In the genomic region with DNA sequence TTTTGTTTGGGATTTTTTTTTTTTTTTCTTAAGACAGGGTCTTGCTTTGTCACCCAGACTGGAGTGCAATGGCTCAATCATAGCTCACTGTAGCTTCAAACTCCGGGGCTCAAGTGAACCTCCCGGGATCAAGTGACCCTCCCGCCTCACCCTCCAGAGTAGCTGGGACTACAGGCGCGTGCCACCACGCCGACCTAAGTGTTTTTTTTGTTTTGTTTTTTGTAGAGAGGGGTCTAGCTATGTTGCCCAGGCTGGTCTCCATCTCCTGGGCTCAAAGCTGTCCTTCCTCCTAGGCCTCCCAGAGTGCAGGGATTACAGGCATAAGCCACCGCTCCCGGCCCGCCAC, we compare ENCODE assay signal across 1 cellular context.
TF ChIP-seq lines count a peak whose summit lies in the region.

No MANE protein-coding gene starts in this region.

TF ChIP-seq in HEK293, 187 proteins besides CTCF, POLR2A, EP300 and RAD21 (continued from another document and continues in another):
- TF ChIP-seq, protein P1, sequence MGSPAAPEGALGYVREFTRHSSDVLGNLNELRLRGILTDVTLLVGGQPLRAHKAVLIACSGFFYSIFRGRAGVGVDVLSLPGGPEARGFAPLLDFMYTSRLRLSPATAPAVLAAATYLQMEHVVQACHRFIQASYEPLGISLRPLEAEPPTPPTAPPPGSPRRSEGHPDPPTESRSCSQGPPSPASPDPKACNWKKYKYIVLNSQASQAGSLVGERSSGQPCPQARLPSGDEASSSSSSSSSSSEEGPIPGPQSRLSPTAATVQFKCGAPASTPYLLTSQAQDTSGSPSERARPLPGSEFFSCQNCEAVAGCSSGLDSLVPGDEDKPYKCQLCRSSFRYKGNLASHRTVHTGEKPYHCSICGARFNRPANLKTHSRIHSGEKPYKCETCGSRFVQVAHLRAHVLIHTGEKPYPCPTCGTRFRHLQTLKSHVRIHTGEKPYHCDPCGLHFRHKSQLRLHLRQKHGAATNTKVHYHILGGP (tag by site-specific recombination; IDR thresholded peaks at IDR 0.05): no peak
- peak; percentile 44 for TF ChIP-seq ZEB2 (tag by site-specific recombination; IDR thresholded peaks at IDR 0.05)
- no peak for TF ChIP-seq ZNF138 (tag by site-specific recombination; IDR thresholded peaks at IDR 0.05; ENCODE audit: borderline replicate concordance)
- no peak for TF ChIP-seq ZNF174 (tag by site-specific recombination; IDR thresholded peaks at IDR 0.05)
- no peak for TF ChIP-seq ZNF24 (tag by site-specific recombination; IDR thresholded peaks at IDR 0.05)
- no peak for TF ChIP-seq ZNF223 (tag by site-specific recombination; IDR thresholded peaks at IDR 0.05)
- peak; percentile 75; the same call in 1 of the 2 replicates for TF ChIP-seq ZNF394 (tag by site-specific recombination; IDR thresholded peaks at IDR 0.05; ENCODE audit: borderline replicate concordance)
- no peak for TF ChIP-seq ZNF558 (tag by site-specific recombination; IDR thresholded peaks at IDR 0.05)
- TF ChIP-seq, protein P2, sequence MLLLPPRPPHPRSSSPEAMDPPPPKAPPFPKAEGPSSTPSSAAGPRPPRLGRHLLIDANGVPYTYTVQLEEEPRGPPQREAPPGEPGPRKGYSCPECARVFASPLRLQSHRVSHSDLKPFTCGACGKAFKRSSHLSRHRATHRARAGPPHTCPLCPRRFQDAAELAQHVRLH (tag by site-specific recombination; IDR thresholded peaks at IDR 0.05): no peak
- no peak for TF ChIP-seq ZNF548 (tag by site-specific recombination; IDR thresholded peaks at IDR 0.05)
- TF ChIP-seq ZNF529 (tag by site-specific recombination; IDR thresholded peaks at IDR 0.05; ENCODE audit: insufficient replicate concordance): no peak
- TF ChIP-seq ZNF792 (tag by site-specific recombination; IDR thresholded peaks at IDR 0.05): no peak
- no peak for TF ChIP-seq KLF7 (tag by site-specific recombination; IDR thresholded peaks at IDR 0.05; ENCODE audit: borderline replicate concordance)
- TF ChIP-seq ZNF416 (tag by site-specific recombination; IDR thresholded peaks at IDR 0.05): no peak
- TF ChIP-seq, protein P3, sequence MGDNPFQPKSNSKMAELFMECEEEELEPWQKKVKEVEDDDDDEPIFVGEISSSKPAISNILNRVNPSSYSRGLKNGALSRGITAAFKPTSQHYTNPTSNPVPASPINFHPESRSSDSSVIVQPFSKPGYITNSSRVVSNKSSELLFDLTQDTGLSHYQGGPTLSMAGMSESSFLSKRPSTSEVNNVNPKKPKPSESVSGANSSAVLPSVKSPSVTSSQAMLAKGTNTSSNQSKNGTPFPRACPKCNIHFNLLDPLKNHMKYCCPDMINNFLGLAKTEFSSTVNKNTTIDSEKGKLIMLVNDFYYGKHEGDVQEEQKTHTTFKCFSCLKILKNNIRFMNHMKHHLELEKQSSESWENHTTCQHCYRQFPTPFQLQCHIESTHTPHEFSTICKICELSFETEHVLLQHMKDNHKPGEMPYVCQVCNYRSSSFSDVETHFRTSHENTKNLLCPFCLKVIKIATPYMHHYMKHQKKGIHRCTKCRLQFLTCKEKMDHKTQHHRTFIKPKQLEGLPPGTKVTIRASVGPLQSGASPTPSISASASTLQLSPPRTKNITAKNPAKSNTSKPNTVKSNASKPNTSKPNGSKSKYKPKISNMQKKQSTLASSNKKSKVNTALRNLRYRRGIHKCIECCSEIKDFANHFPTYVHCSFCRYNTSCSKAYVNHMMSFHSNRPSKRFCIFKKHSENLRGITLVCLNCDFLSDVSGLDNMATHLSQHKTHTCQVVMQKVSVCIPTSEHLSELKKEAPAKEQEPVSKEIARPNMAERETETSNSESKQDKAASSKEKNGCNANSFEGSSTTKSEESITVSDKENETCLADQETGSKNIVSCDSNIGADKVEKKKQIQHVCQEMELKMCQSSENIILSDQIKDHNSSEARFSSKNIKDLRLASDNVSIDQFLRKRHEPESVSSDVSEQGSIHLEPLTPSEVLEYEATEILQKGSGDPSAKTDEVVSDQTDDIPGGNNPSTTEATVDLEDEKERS (tag by site-specific recombination; IDR thresholded peaks at IDR 0.05): no peak; the same call in 1 of the 2 replicates
- TF ChIP-seq ZNF521 (tag by site-specific recombination; IDR thresholded peaks at IDR 0.05): no peak
- TF ChIP-seq ZNF239 (tag by site-specific recombination; IDR thresholded peaks at IDR 0.05): no peak
- TF ChIP-seq GLI4 (tag by site-specific recombination; IDR thresholded peaks at IDR 0.05): no peak
- no peak for TF ChIP-seq ZNF707 (tag by site-specific recombination; IDR thresholded peaks at IDR 0.05)
- TF ChIP-seq ZNF791 (tag by site-specific recombination; IDR thresholded peaks at IDR 0.05): no peak
- TF ChIP-seq YY1 (tag by site-specific recombination; IDR thresholded peaks at IDR 0.05): no peak
- TF ChIP-seq, protein P4, sequence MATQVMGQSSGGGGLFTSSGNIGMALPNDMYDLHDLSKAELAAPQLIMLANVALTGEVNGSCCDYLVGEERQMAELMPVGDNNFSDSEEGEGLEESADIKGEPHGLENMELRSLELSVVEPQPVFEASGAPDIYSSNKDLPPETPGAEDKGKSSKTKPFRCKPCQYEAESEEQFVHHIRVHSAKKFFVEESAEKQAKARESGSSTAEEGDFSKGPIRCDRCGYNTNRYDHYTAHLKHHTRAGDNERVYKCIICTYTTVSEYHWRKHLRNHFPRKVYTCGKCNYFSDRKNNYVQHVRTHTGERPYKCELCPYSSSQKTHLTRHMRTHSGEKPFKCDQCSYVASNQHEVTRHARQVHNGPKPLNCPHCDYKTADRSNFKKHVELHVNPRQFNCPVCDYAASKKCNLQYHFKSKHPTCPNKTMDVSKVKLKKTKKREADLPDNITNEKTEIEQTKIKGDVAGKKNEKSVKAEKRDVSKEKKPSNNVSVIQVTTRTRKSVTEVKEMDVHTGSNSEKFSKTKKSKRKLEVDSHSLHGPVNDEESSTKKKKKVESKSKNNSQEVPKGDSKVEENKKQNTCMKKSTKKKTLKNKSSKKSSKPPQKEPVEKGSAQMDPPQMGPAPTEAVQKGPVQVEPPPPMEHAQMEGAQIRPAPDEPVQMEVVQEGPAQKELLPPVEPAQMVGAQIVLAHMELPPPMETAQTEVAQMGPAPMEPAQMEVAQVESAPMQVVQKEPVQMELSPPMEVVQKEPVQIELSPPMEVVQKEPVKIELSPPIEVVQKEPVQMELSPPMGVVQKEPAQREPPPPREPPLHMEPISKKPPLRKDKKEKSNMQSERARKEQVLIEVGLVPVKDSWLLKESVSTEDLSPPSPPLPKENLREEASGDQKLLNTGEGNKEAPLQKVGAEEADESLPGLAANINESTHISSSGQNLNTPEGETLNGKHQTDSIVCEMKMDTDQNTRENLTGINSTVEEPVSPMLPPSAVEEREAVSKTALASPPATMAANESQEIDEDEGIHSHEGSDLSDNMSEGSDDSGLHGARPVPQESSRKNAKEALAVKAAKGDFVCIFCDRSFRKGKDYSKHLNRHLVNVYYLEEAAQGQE (tag by site-specific recombination; IDR thresholded peaks at IDR 0.05): no peak
- TF ChIP-seq ZNF560 (tag by site-specific recombination; IDR thresholded peaks at IDR 0.05; ENCODE audit: borderline replicate concordance): no peak
- no peak for TF ChIP-seq SP3 (tag by site-specific recombination; IDR thresholded peaks at IDR 0.05)
- TF ChIP-seq SP7 (tag by site-specific recombination; IDR thresholded peaks at IDR 0.05): no peak
- no peak for TF ChIP-seq ZNF10 (tag by site-specific recombination; IDR thresholded peaks at IDR 0.05)
- TF ChIP-seq, protein P5, sequence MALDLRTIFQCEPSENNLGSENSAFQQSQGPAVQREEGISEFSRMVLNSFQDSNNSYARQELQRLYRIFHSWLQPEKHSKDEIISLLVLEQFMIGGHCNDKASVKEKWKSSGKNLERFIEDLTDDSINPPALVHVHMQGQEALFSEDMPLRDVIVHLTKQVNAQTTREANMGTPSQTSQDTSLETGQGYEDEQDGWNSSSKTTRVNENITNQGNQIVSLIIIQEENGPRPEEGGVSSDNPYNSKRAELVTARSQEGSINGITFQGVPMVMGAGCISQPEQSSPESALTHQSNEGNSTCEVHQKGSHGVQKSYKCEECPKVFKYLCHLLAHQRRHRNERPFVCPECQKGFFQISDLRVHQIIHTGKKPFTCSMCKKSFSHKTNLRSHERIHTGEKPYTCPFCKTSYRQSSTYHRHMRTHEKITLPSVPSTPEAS (tag by site-specific recombination; IDR thresholded peaks at IDR 0.05): no peak
- TF ChIP-seq ZNF133 (tag by site-specific recombination; IDR thresholded peaks at IDR 0.05): no peak
- TF ChIP-seq, protein P6, sequence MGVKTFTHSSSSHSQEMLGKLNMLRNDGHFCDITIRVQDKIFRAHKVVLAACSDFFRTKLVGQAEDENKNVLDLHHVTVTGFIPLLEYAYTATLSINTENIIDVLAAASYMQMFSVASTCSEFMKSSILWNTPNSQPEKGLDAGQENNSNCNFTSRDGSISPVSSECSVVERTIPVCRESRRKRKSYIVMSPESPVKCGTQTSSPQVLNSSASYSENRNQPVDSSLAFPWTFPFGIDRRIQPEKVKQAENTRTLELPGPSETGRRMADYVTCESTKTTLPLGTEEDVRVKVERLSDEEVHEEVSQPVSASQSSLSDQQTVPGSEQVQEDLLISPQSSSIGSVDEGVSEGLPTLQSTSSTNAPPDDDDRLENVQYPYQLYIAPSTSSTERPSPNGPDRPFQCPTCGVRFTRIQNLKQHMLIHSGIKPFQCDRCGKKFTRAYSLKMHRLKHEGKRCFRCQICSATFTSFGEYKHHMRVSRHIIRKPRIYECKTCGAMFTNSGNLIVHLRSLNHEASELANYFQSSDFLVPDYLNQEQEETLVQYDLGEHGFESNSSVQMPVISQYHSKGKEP (tag by site-specific recombination; IDR thresholded peaks at IDR 0.05): no peak
- TF ChIP-seq ZNF221 (tag by site-specific recombination; IDR thresholded peaks at IDR 0.05; ENCODE audit: borderline replicate concordance): no peak
- TF ChIP-seq ZNF571 (tag by site-specific recombination; IDR thresholded peaks at IDR 0.05): no peak
- TF ChIP-seq ZNF214 (tag by site-specific recombination; IDR thresholded peaks at IDR 0.05; ENCODE audit: borderline replicate concordance): no peak
- TF ChIP-seq, protein P7, sequence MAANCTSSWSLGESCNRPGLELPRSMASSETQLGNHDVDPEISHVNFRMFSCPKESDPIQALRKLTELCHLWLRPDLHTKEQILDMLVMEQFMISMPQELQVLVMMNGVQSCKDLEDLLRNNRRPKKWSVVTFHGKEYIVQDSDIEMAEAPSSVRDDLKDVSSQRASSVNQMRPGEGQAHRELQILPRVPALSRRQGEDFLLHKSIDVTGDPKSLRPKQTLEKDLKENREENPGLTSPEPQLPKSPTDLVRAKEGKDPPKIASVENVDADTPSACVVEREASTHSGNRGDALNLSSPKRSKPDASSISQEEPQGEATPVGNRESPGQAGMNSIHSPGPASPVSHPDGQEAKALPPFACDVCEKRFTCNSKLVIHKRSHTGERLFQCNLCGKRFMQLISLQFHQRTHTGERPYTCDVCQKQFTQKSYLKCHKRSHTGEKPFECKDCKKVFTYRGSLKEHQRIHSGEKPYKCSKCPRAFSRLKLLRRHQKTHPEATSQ (tag by site-specific recombination; IDR thresholded peaks at IDR 0.05): no peak
- TF ChIP-seq ZBTB1 (tag by site-specific recombination; IDR thresholded peaks at IDR 0.05): no peak
- no peak for TF ChIP-seq GLIS2 (tag by site-specific recombination; IDR thresholded peaks at IDR 0.05)
- no peak for TF ChIP-seq ZNF664 (tag by site-specific recombination; IDR thresholded peaks at IDR 0.05)
- TF ChIP-seq OVOL3 (tag by site-specific recombination; IDR thresholded peaks at IDR 0.05): no peak
- TF ChIP-seq WT1 (tag by site-specific recombination; IDR thresholded peaks at IDR 0.05): 0 out of 2 replicates have a peak, but pooled peaks have one; percentile 32
- no peak for TF ChIP-seq ZNF132 (tag by site-specific recombination; IDR thresholded peaks at IDR 0.05; ENCODE audit: borderline replicate concordance)
- TF ChIP-seq, protein P8, sequence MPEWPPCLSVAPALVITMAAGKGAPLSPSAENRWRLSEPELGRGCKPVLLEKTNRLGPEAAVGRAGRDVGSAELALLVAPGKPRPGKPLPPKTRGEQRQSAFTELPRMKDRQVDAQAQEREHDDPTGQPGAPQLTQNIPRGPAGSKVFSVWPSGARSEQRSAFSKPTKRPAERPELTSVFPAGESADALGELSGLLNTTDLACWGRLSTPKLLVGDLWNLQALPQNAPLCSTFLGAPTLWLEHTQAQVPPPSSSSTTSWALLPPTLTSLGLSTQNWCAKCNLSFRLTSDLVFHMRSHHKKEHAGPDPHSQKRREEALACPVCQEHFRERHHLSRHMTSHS (tag by site-specific recombination; IDR thresholded peaks at IDR 0.05): no peak
- TF ChIP-seq, protein P9, sequence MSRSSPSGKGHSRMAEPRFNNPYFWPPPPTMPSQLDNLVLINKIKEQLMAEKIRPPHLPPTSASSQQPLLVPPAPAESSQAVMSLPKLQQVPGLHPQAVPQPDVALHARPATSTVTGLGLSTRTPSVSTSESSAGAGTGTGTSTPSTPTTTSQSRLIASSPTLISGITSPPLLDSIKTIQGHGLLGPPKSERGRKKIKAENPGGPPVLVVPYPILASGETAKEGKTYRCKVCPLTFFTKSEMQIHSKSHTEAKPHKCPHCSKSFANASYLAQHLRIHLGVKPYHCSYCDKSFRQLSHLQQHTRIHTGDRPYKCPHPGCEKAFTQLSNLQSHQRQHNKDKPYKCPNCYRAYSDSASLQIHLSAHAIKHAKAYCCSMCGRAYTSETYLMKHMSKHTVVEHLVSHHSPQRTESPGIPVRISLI (tag by site-specific recombination; IDR thresholded peaks at IDR 0.05): peak; percentile 81
- no peak for TF ChIP-seq ZNF48 (tag by site-specific recombination; IDR thresholded peaks at IDR 0.05)
- peak; percentile 78 for TF ChIP-seq GLIS1 (tag by site-specific recombination; IDR thresholded peaks at IDR 0.05)
- TF ChIP-seq ZNF555 (tag by site-specific recombination; conservative IDR thresholded peaks at IDR 0.05): no peak
- no peak for TF ChIP-seq ZNF175 (tag by site-specific recombination; IDR thresholded peaks at IDR 0.05)
- TF ChIP-seq SCRT1 (tag by site-specific recombination; IDR thresholded peaks at IDR 0.05; ENCODE audit: borderline replicate concordance): no peak
- TF ChIP-seq ZNF701 (tag by site-specific recombination; IDR thresholded peaks at IDR 0.05): no peak
- TF ChIP-seq, protein P10, sequence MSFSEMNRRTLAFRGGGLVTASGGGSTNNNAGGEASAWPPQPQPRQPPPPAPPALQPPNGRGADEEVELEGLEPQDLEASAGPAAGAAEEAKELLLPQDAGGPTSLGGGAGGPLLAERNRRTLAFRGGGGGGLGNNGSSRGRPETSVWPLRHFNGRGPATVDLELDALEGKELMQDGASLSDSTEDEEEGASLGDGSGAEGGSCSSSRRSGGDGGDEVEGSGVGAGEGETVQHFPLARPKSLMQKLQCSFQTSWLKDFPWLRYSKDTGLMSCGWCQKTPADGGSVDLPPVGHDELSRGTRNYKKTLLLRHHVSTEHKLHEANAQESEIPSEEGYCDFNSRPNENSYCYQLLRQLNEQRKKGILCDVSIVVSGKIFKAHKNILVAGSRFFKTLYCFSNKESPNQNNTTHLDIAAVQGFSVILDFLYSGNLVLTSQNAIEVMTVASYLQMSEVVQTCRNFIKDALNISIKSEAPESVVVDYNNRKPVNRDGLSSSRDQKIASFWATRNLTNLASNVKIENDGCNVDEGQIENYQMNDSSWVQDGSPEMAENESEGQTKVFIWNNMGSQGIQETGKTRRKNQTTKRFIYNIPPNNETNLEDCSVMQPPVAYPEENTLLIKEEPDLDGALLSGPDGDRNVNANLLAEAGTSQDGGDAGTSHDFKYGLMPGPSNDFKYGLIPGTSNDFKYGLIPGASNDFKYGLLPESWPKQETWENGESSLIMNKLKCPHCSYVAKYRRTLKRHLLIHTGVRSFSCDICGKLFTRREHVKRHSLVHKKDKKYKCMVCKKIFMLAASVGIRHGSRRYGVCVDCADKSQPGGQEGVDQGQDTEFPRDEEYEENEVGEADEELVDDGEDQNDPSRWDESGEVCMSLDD (tag by site-specific recombination; IDR thresholded peaks at IDR 0.05): peak; percentile 59; the same call in 1 of the 2 replicates
- TF ChIP-seq ZNF202 (tag by site-specific recombination; IDR thresholded peaks at IDR 0.05; ENCODE audit: borderline replicate concordance): no peak
- TF ChIP-seq KLF1 (tag by site-specific recombination; IDR thresholded peaks at IDR 0.05): no peak
